In genomic region chr2:171702781-171703556, GRCh38 we compare ENCODE assay signal across 17 cellular contexts. TPM values are rescaled to one million over a fixed set of nuclear protein-coding genes. Genes with fewer than 3 reads are reported as not detected.
A peak's percentile ranks its signal among the peaks of the same experiment; 100 is the strongest.
DNase-seq lines count a peak whose midpoint lies in the region; ATAC-seq and TF ChIP-seq lines count a peak whose summit lies in the region.
"Had no signal": no experiment of that assay in that cellular context is flagged by ENCODE, and none has a peak within 500 bp of the region (broad histone marks: within the 10 kb centered on the region; RNA-seq: fewer than 3 reads in every experiment).

No MANE protein-coding gene starts in this region.

- H2AFZ ChIP-seq in smooth muscle cell (ENCODE audit: low read depth): no peak overlapping the region

- no peaks in the 10 kb centered on the region for H3K9me3 ChIP-seq in smooth muscle cell (replicated peaks; ENCODE audit: low read depth)
- H3K9me3 ChIP-seq: gastrocnemius medialis, left lung, pancreas had no signal

- H3K27me3 ChIP-seq in smooth muscle cell (ENCODE audit: low read depth): no peaks in the 10 kb centered on the region
- H3K27me3 ChIP-seq: gastrocnemius medialis, left lung, pancreas had no signal

- peak; percentile 47 for DNase-seq in NCI-H82 (lab: John Stamatoyannopoulos, UW)
- no peak for DNase-seq in NCI-H82 treated with DMSO at 0.1 percent for 48 hours (lab: John Stamatoyannopoulos, UW; ENCODE audit: unreplicated experiment)
- DNase-seq in epithelial cell of esophagus (ENCODE audit: low read depth): peak; percentile 40
- no peak for DNase-seq in smooth muscle cell (lab: John Stamatoyannopoulos, UW; ENCODE audit: unreplicated experiment)
- DNase-seq in NCI-H128 (lab: John Stamatoyannopoulos, UW; ENCODE audit: unreplicated experiment): no peak
- no peak for DNase-seq in UCSD-AML1 (lab: John Stamatoyannopoulos, UW; ENCODE audit: unreplicated experiment)
- DNase-seq: 8988T; activated CD4-positive, alpha-beta T cell treated with anti-CD3 and anti-CD28 coated beads for 1 hour; activated naive CD4-positive, alpha-beta T cell treated with Interleukin-2 at 50 U/mL for 16 hours; gastrocnemius medialis; left lung; NCI-H187; NCI-H446 treated with DMSO at 0.1 percent for 48 hours; pancreas; SIG-M5 had no signal

- H3K9ac ChIP-seq in smooth muscle cell (ENCODE audit: low read depth): no peak overlapping the region

- TF ChIP-seq CTCF in epithelial cell of esophagus (IDR thresholded peaks at IDR 0.05; ENCODE audit: insufficient read depth, low read depth, low read length, missing control alignments) (no peak), smooth muscle cell (IDR thresholded peaks at IDR 0.05; ENCODE audit: borderline replicate concordance, insufficient read depth, poor library complexity, severe bottlenecking) (no peak)

- H3K4me1 ChIP-seq in smooth muscle cell (ENCODE audit: low read depth): no peaks in the 10 kb centered on the region

- peak overlapping the region; percentile 43 for H3K27ac ChIP-seq in smooth muscle cell (ENCODE audit: low read depth)
- H3K27ac ChIP-seq: gastrocnemius medialis, left lung, pancreas had no signal

- peaks cover 87% of the 10 kb centered on the region for H3K79me2 ChIP-seq in smooth muscle cell (ENCODE audit: low read depth)

- 83% methylated on average over 7 of the region's 7 CpGs for WGBS in smooth muscle cell (ENCODE audit: low lambda C conversion rate)

- no peak overlapping the region for H3K4me2 ChIP-seq in smooth muscle cell

- no peaks in the 10 kb centered on the region for H3K36me3 ChIP-seq in smooth muscle cell (ENCODE audit: low read depth)
- H3K36me3 ChIP-seq: gastrocnemius medialis, pancreas had no signal

- no peaks in the 10 kb centered on the region for H3F3A ChIP-seq in smooth muscle cell (ENCODE audit: low read depth)

- H3K4me3 ChIP-seq in epithelial cell of esophagus (ENCODE audit: low read length) (no peak overlapping the region), smooth muscle cell (no peak overlapping the region)
- H3K4me3 ChIP-seq: gastrocnemius medialis, left lung, pancreas had no signal

- H4K20me1 ChIP-seq in smooth muscle cell (ENCODE audit: low read depth): peaks cover 94% of the 10 kb centered on the region

- peak; percentile 68 for ATAC-seq in SK-N-SH treated with all-trans-retinoic acid at 6 μM for 48 hours
- ATAC-seq in GM21825 (IDR thresholded peaks at IDR 0.05; ENCODE audit: unreplicated experiment): no peak

TF ChIP-seq in SK-N-SH treated with all-trans-retinoic acid at 6 μM for 48 hours, 23 proteins besides CTCF, POLR2A, EP300 and RAD21:
- TF ChIP-seq, protein P1, sequence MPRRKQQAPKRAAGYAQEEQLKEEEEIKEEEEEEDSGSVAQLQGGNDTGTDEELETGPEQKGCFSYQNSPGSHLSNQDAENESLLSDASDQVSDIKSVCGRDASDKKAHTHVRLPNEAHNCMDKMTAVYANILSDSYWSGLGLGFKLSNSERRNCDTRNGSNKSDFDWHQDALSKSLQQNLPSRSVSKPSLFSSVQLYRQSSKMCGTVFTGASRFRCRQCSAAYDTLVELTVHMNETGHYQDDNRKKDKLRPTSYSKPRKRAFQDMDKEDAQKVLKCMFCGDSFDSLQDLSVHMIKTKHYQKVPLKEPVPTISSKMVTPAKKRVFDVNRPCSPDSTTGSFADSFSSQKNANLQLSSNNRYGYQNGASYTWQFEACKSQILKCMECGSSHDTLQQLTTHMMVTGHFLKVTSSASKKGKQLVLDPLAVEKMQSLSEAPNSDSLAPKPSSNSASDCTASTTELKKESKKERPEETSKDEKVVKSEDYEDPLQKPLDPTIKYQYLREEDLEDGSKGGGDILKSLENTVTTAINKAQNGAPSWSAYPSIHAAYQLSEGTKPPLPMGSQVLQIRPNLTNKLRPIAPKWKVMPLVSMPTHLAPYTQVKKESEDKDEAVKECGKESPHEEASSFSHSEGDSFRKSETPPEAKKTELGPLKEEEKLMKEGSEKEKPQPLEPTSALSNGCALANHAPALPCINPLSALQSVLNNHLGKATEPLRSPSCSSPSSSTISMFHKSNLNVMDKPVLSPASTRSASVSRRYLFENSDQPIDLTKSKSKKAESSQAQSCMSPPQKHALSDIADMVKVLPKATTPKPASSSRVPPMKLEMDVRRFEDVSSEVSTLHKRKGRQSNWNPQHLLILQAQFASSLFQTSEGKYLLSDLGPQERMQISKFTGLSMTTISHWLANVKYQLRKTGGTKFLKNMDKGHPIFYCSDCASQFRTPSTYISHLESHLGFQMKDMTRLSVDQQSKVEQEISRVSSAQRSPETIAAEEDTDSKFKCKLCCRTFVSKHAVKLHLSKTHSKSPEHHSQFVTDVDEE (CRISPR knock-in tag; IDR thresholded peaks at IDR 0.05): no peak
- TF ChIP-seq POU6F1 (CRISPR knock-in tag; IDR thresholded peaks at IDR 0.05; ENCODE audit: borderline replicate concordance, low read depth) (no peak), CSRNP3 (CRISPR knock-in tag; IDR thresholded peaks at IDR 0.05) (no peak), RARB (CRISPR knock-in tag; IDR thresholded peaks at IDR 0.05) (no peak), ARNTL (CRISPR knock-in tag; IDR thresholded peaks at IDR 0.05; ENCODE audit: borderline replicate concordance, low read depth) (no peak), ISL1 (CRISPR knock-in tag; IDR thresholded peaks at IDR 0.05) (no peak), TOX (CRISPR knock-in tag; IDR thresholded peaks at IDR 0.05; ENCODE audit: borderline replicate concordance) (no peak), CSDC2 (CRISPR knock-in tag; IDR thresholded peaks at IDR 0.05) (no peak), OSR1 (CRISPR knock-in tag; IDR thresholded peaks at IDR 0.05) (no peak), ZFP3 (CRISPR knock-in tag; IDR thresholded peaks at IDR 0.05) (no peak), ZNF565 (CRISPR knock-in tag; conservative IDR thresholded peaks at IDR 0.05; ENCODE audit: low read depth) (no peak), TCF4 (CRISPR knock-in tag; IDR thresholded peaks at IDR 0.05; ENCODE audit: borderline replicate concordance) (no peak), ZNF70 (CRISPR knock-in tag; IDR thresholded peaks at IDR 0.05) (no peak), GLIS3 (CRISPR knock-in tag; IDR thresholded peaks at IDR 0.05) (no peak), ZC3H10 (CRISPR knock-in tag; IDR thresholded peaks at IDR 0.05) (no peak), SNAI2 (CRISPR knock-in tag; IDR thresholded peaks at IDR 0.05) (no peak)
TF ChIP-seq in SK-N-SH treated with all-trans-retinoic acid at 6 μM for 48 hours: peak in this region for 0.

RNA-seq across cellular contexts. Expression of gene DYNC1I2, which starts 15.7 kb away (rescaled TPM):
- total RNA-seq in smooth muscle cell: 205 and 236 TPM in 2 replicates
- 66.1 and 75.4 TPM in 2 replicates for polyA plus RNA-seq in smooth muscle cell

Comparison
In these comparisons a context has a peak if more than half of its experiments do, and no peak if none do; other contexts are left out.
1. DNase-seq: peak in NCI-H82 (single experiment) and epithelial cell of esophagus (single experiment); none in NCI-H82 treated with DMSO at 0.1 percent for 48 hours (single experiment), smooth muscle cell (single experiment), NCI-H128 (single experiment) and UCSD-AML1 (single experiment).